In the genomic region with DNA sequence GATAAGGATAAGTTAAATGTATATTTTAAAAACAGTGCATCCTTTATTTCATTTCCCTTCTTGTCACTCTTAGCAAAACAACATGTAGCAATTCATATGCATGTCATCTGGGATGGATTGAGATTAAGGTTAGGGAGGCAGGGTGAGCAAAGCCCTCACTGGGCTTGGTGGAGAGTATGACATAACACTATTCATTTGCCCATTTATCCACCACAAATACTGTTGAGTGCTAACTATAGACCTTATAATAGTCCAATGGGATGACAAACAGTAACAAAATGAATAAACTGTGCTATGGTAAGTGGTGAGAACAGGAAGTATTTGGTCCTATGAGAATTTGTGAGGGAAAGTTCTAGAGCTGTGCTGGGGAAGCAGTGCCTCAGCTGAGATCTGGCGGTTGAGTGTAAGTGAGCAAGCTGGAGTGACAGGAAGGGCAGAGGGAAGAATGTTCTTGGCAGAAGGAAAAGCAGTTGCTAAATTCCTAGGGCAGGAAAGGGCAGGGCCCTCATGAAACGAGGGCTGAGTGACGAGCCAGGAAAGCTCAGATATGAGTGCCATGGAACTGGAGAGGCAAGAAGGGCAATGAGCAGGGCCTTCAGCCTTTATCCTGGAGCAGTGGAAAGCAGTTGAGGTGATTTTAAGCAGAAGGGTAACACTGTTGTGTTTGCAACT, we compare ENCODE assay signal across 9 cellular contexts. TPM values are rescaled to one million over a fixed set of nuclear protein-coding genes. Genes with fewer than 3 reads are reported as not detected.
A peak's percentile ranks its signal among the peaks of the same experiment; 100 is the strongest.
DNase-seq lines count a peak whose midpoint lies in the region; ATAC-seq, FAIRE-seq and TF ChIP-seq lines count a peak whose summit lies in the region.
"Had no signal": no experiment of that assay in that cellular context is flagged by ENCODE, and none has a peak within 500 bp of the region (broad histone marks: within the 10 kb centered on the region; RNA-seq: fewer than 3 reads in every experiment).

No MANE protein-coding gene starts in this region.

- peak overlapping the region; percentile 67 to 87 (median 78) for H3K27ac ChIP-seq in heart left ventricle
- H3K27ac ChIP-seq in CD4-positive, alpha-beta memory T cell (ENCODE audit: low read depth, low read length) = no peak overlapping the region
- no peak overlapping the region for H3K27ac ChIP-seq in caudate nucleus (ENCODE audit: low read depth, low read length)

- TF ChIP-seq CTCF in heart left ventricle (IDR thresholded peaks at IDR 0.05) (no peak), retinal pigment epithelial cell (conservative IDR thresholded peaks at IDR 0.05; ENCODE audit: low read depth, low read length) (no peak)

- intact Hi-C loops in heart left ventricle (cut with DNase I) = loop anchor here in 4 of 10 donors (5.0 to 10.0 kb wide), 3 partner anchors 35 to 112 kb away; no protein-coding TSS in a partner anchor
- intact Hi-C loops in CD4-positive, alpha-beta memory T cell (cut with micrococcal nuclease) = no loop called here

- peak; percentile 76 for FAIRE-seq in GM12891 (lab: Jason Lieb, UNC)

- peaks cover 17 to 35% of the 10 kb centered on the region in 2 donors for H3K36me3 Mint-ChIP-seq in CD4-positive, alpha-beta memory T cell

- no peaks in the 10 kb centered on the region for H3K9me3 Mint-ChIP-seq in CD4-positive, alpha-beta memory T cell
- H3K9me3 Mint-ChIP-seq: naive B cell had no signal

- DNase-seq in GM12891 (ENCODE audit: insufficient read length, low spot score) = no peak
- peak; percentile 50 for DNase-seq in astrocyte of the hippocampus (ENCODE audit: low read depth, low spot score)
- peak; percentile 56 to 81 (median 66) for DNase-seq in heart left ventricle
- peak; percentile 26 for DNase-seq in retinal pigment epithelial cell (ENCODE audit: low read depth)
- DNase-seq in stimulated activated CD4-positive, alpha-beta T cell treated with anti-CD3 and anti-CD28 coated beads, Interleukin-15, amount 100 ng/mL, for 24 hours = no peak
- no peak for DNase-seq in CD4-positive, alpha-beta memory T cell
- DNase-seq in LoVo (ENCODE audit: low spot score) = no peak
- DNase-seq in caudate nucleus (lab: John Stamatoyannopoulos, UW) = no peak
- DNase-seq: naive B cell had no signal

- TF ChIP-seq POLR2A in GM12891 (IDR thresholded peaks at IDR 0.05; ENCODE audit: low read depth, low read length) (no peak), heart left ventricle (IDR thresholded peaks at IDR 0.05) (peak in 1 of 2 donors; percentile 20)

- peak; percentile 95 to 97 (median 96) for ATAC-seq in heart left ventricle

- no peak overlapping the region for H3K4me3 Mint-ChIP-seq in CD4-positive, alpha-beta memory T cell
- H3K4me3 Mint-ChIP-seq: naive B cell had no signal

- peaks cover 3 to 78% (median 42%) of the 10 kb centered on the region in 12 donors for H3K4me1 ChIP-seq in heart left ventricle
- peaks cover under 1% of the 10 kb centered on the region for H3K4me1 ChIP-seq in CD4-positive, alpha-beta memory T cell (ENCODE audit: insufficient read depth, low read length)

- H3K4me1 Mint-ChIP-seq in CD4-positive, alpha-beta memory T cell = peaks cover 11 to 18% (median 13%) of the 10 kb centered on the region in 4 donors

- peaks cover 0 to 23% (median 0%) of the 10 kb centered on the region in 9 donors for H3K36me3 ChIP-seq in heart left ventricle
- H3K36me3 ChIP-seq in CD4-positive, alpha-beta memory T cell (ENCODE audit: insufficient read depth, low read length) = no peaks in the 10 kb centered on the region

- CTCF ChIA-PET in CD4-positive, alpha-beta memory T cell (lab: Charles Lee; ENCODE audit: partially characterized antibody) = no interaction called here

- H3K4me3 ChIP-seq in heart left ventricle = no peak overlapping the region
- H3K4me3 ChIP-seq in retinal pigment epithelial cell (ENCODE audit: low read length) = no peak overlapping the region
- no peak overlapping the region for H3K4me3 ChIP-seq in CD4-positive, alpha-beta memory T cell (ENCODE audit: low read length in 2 of 2)

- H3K27me3 ChIP-seq in heart left ventricle = no peaks in the 10 kb centered on the region
- no peaks in the 10 kb centered on the region for H3K27me3 ChIP-seq in CD4-positive, alpha-beta memory T cell (ENCODE audit: insufficient read depth, low read length)

- no peaks in the 10 kb centered on the region for H3K9me3 ChIP-seq in heart left ventricle
- no peaks in the 10 kb centered on the region for H3K9me3 ChIP-seq in CD4-positive, alpha-beta memory T cell (ENCODE audit: control insufficient read depth in 1 of 2, low read length in 2 of 2)

- no peak overlapping the region for H3K27ac Mint-ChIP-seq in CD4-positive, alpha-beta memory T cell

- 5 to 21% (median 11%) methylated on average over 3 of the region's 3 CpGs for WGBS in heart left ventricle, 4 donors

- POLR2A ChIA-PET in CD4-positive, alpha-beta memory T cell (lab: Charles Lee; ENCODE audit: partially characterized antibody) = no interaction called here

- no peaks in the 10 kb centered on the region for H3K27me3 Mint-ChIP-seq in CD4-positive, alpha-beta memory T cell
- H3K27me3 Mint-ChIP-seq: naive B cell had no signal

TF ChIP-seq in GM12891, 5 proteins besides CTCF, POLR2A, EP300 and RAD21:
- no peak for TF ChIP-seq SPI1 (IDR thresholded peaks at IDR 0.05; ENCODE audit: low read depth, low read length)
- TF ChIP-seq TAF1 (IDR thresholded peaks at IDR 0.05; ENCODE audit: low read depth, low read length) = no peak
- no peak for TF ChIP-seq POLR2AphosphoS5 (IDR thresholded peaks at IDR 0.05; ENCODE audit: low read depth, low read length)
- no peak for TF ChIP-seq PAX5 (IDR thresholded peaks at IDR 0.05; ENCODE audit: insufficient read depth, low read length, severe bottlenecking)
- no peak for TF ChIP-seq POU2F2 (IDR thresholded peaks at IDR 0.05; ENCODE audit: low read depth, low read length)
TF ChIP-seq in GM12891: peak in this region for 0.

RNA-seq across cellular contexts. Expression of a gene that starts 6.7 kb away (rescaled TPM):
- 25.1 TPM for polyA plus RNA-seq in GM12891 (2012; ENCODE audit: low read depth, missing spikeins)
- 100 to 1,000 TPM in 1 of 9 donors, 10 to 100 TPM in 8; 40.5 to 114 (median 80.1) TPM for total RNA-seq in heart left ventricle
- 10 to 100 TPM; 41.9 to 46.0 TPM for polyA plus RNA-seq in heart left ventricle
- 10 to 100 TPM; 14.0 to 17.9 TPM for total RNA-seq in CD4-positive, alpha-beta memory T cell
- polyA plus RNA-seq in CD4-positive, alpha-beta memory T cell = 10 to 100 TPM; 19.8 to 39.0 TPM

Comparison
In these comparisons a context has a peak if more than half of its experiments do, and no peak if none do; other contexts are left out.
1. DNase-seq: peak in astrocyte of the hippocampus (single experiment), heart left ventricle (5 of 5) and retinal pigment epithelial cell (single experiment); none in GM12891 (single experiment), stimulated activated CD4-positive, alpha-beta T cell treated with anti-CD3 and anti-CD28 coated beads, Interleukin-15, amount 100 ng/mL, for 24 hours (single experiment), CD4-positive, alpha-beta memory T cell (0 of 5), LoVo (single experiment) and caudate nucleus (0 of 61).
2. H3K27ac ChIP-seq: peak in heart left ventricle (12 of 12); none in CD4-positive, alpha-beta memory T cell (single experiment) and caudate nucleus (single experiment).